8 cellular contexts compared by ENCODE assay signal in the genomic region with DNA sequence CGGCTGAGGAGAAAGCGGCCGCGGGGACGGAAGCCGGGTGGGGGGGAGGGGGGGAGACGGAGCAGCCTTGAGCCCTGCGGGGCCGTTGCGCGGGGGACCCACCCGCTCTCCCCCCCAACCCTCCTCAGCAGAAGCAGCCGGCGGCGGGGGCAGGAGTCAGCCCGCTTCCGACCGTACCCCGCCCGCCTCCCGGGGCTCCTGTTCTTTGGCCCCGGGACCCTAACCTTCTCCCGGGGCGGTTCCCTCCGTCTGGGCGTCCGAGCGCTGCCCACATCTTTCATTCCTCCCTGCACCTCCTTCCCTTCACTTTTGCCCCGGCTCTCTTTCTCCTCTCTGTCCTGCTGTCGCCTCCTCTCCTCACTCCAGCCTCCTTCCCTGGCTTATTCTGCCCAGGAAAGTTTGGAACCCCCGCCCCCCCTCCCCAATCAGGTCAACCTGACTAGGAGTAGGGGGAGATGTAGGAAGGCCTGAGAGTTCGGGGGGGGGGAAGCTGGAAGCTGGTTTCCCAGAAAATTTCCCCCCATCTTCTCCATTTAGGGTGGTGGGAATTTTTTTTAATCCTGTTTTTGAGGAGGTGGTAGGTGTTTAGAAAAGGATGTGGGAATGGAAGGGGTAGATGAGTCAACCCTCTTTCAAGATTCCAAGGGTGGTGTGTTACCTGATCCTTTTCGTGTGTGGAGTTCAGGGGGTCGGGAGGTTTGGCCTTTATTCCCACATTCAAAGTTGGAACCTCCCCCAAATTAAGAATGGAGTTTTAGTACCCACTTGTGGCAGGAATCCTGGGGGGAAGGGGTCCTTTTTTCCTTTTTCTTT. TPM values are rescaled to one million over a fixed set of nuclear protein-coding genes. Genes with fewer than 3 reads are reported as not detected.
DNase-seq lines count a peak whose midpoint lies in the region; ATAC-seq, FAIRE-seq and TF ChIP-seq lines count a peak whose summit lies in the region.

No MANE protein-coding gene starts in this region.

- intact Hi-C loops in testis (cut with DNase I; ENCODE audit: low total_unique reads): no loop called here

- TF ChIP-seq POLR2A in testis (IDR thresholded peaks at IDR 0.05): no peak

- H3K4me1 ChIP-seq in astrocyte (ENCODE audit: insufficient read depth, low read length): peaks cover 28% of the 10 kb centered on the region
- H3K4me1 ChIP-seq in testis: peaks cover 17% of the 10 kb centered on the region

- H3K27me3 ChIP-seq in astrocyte (ENCODE audit: insufficient read depth, low read length) (no peaks in the 10 kb centered on the region), testis (no peaks in the 10 kb centered on the region)

- no peaks in the 10 kb centered on the region for H3K9me3 Mint-ChIP-seq in astrocyte (ENCODE audit: unreplicated experiment)

- H4K20me1 ChIP-seq in astrocyte (ENCODE audit: insufficient read depth, low read length): peaks cover 47% of the 10 kb centered on the region

- TF ChIP-seq CTCF in astrocyte (IDR thresholded peaks at IDR 0.05; ENCODE audit: insufficient read depth, low read depth, low read length) (no peak), testis (IDR thresholded peaks at IDR 0.05) (no peak), GM20000 (IDR thresholded peaks at IDR 0.05; ENCODE audit: extremely low read depth, missing control alignments) (no peak)

- H3K27ac ChIP-seq in astrocyte (ENCODE audit: low read depth, low read length) (peak overlapping the region; percentile 69), testis (peak overlapping the region; percentile 92)

- H3K4me2 ChIP-seq in astrocyte (ENCODE audit: low read length): peak overlapping the region; percentile 92

- H3K79me2 ChIP-seq in astrocyte (ENCODE audit: insufficient read depth, low read length): peaks cover 53% of the 10 kb centered on the region

- no peak for FAIRE-seq in astrocyte (lab: Jason Lieb, UNC)

- peak overlapping the region; percentile 88 for H3K9ac ChIP-seq in astrocyte (ENCODE audit: low read length)

- no peaks in the 10 kb centered on the region for H3K36me3 Mint-ChIP-seq in astrocyte (ENCODE audit: low read depth, unreplicated experiment)

- 1% methylated on average over 22 to 34 of the region's 34 CpGs for WGBS in testis, 2 donors

- peak overlapping the region; percentile 54 for H2AFZ ChIP-seq in astrocyte (ENCODE audit: low read depth, low read length)

- H3K27ac Mint-ChIP-seq in astrocyte (ENCODE audit: unreplicated experiment): peak overlapping the region; percentile 34

- H3K36me3 ChIP-seq in astrocyte (ENCODE audit: insufficient read depth, low read length): no peaks in the 10 kb centered on the region
- H3K36me3 ChIP-seq in testis (ENCODE audit: low read depth, missing control alignments): no peaks in the 10 kb centered on the region

- H3K27me3 Mint-ChIP-seq in astrocyte (ENCODE audit: low read depth, unreplicated experiment): no peaks in the 10 kb centered on the region

- no peaks in the 10 kb centered on the region for H3K9me3 ChIP-seq in astrocyte (ENCODE audit: insufficient read depth, low read depth, low read length)
- H3K9me3 ChIP-seq in testis: no peaks in the 10 kb centered on the region

- H3K4me3 ChIP-seq in astrocyte (ENCODE audit: insufficient read depth, low read depth, low read length) (peak overlapping the region; percentile 79), testis (peak overlapping the region; percentile 89 to 92)

- H3K4me3 Mint-ChIP-seq in astrocyte (ENCODE audit: unreplicated experiment): peak overlapping the region; percentile 90

- peaks cover 21% of the 10 kb centered on the region for H3K4me1 Mint-ChIP-seq in astrocyte (ENCODE audit: low read depth, unreplicated experiment)

- ATAC-seq in HG03432 (IDR thresholded peaks at IDR 0.05; ENCODE audit: unreplicated experiment): peak; percentile 15

- DNase-seq in NCI-H524 (lab: John Stamatoyannopoulos, UW) (peak; percentile 29 to 60), NCI-H524 treated with DMSO at 0.1 percent for 48 hours (lab: John Stamatoyannopoulos, UW) (no peak), astrocyte (ENCODE audit: low read depth) (peak; percentile 40), kidney tubule cell (ENCODE audit: low spot score) (peak; percentile 17), testis (no peak), GM20000 (ENCODE audit: low spot score) (no peak), NCI-H1417 treated with DMSO at 0.1 percent for 48 hours (lab: John Stamatoyannopoulos, UW) (no peak)

RNA-seq across cellular contexts. Expression of a gene that starts 0.4 kb away (rescaled TPM):
- total RNA-seq in astrocyte: 27.9 and 30.6 TPM in 2 replicates
- total RNA-seq in testis: 10 to 100 TPM; 47.0 to 54.4 TPM
- 40.8 TPM for polyA plus RNA-seq in testis (ENCODE audit: insufficient read depth, low read depth, low replicate concordance)

Comparison
In these comparisons a context has a peak if more than half of its experiments do, and no peak if none do; other contexts are left out.
1. DNase-seq: peak in NCI-H524 (2 of 2), astrocyte (single experiment) and kidney tubule cell (single experiment); none in NCI-H524 treated with DMSO at 0.1 percent for 48 hours (single experiment), testis (single experiment), GM20000 (single experiment) and NCI-H1417 treated with DMSO at 0.1 percent for 48 hours (single experiment).